ENCODE assay signal across 13 cellular contexts in the genomic region with DNA sequence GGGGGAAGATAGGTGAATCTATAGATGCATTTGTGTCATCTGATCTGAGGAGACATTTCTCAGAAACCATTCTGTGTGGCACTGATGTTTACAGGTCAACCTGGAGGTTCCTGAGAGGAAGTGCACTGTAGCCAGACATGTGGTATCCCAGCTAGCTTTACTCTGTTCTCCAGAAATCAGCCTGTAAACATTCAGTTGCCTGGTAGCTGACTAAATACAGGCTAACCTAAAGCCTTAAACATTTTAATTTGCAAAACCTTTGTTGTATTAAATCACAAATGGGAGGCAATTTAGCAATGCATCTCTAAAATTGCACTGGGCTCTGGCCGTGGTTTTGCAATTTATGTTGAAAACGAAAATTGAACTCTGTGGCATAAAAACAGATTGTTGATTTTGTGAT.
DNase-seq lines count a peak whose midpoint lies in the region; ATAC-seq, FAIRE-seq and TF ChIP-seq lines count a peak whose summit lies in the region.
"Had no signal": no experiment of that assay in that cellular context is flagged by ENCODE, and none has a peak within 500 bp of the region (broad histone marks: within the 10 kb centered on the region; RNA-seq: fewer than 3 reads in every experiment).

No MANE protein-coding gene starts in this region.

- peaks cover 22% of the 10 kb centered on the region for H3K4me1 ChIP-seq in mammary epithelial cell (ENCODE audit: insufficient read depth, low read length)
- peaks cover 0 to 3% of the 10 kb centered on the region in 2 donors for H3K4me1 ChIP-seq in kidney (ENCODE audit: control insufficient read depth in 1 of 2, insufficient read depth in 1 of 2, low read depth in 1 of 2, low read length in 2 of 2)

- H3K36me3 Mint-ChIP-seq in MCF 10A (ENCODE audit: insufficient read depth, unreplicated experiment): no peaks in the 10 kb centered on the region

- H3K27me3 ChIP-seq in mammary epithelial cell (ENCODE audit: insufficient read depth, low read length): no peaks in the 10 kb centered on the region
- H3K27me3 ChIP-seq: SJSA1 had no signal

- H3K36me3 ChIP-seq in mammary epithelial cell (ENCODE audit: insufficient read depth, low read length): no peaks in the 10 kb centered on the region
- no peaks in the 10 kb centered on the region for H3K36me3 ChIP-seq in kidney (ENCODE audit: control insufficient read depth in 1 of 2, insufficient read depth in 2 of 2, low read length in 2 of 2)
- H3K36me3 ChIP-seq: SJSA1, WERI-Rb-1 had no signal

- H3K4me3 Mint-ChIP-seq in MCF 10A (ENCODE audit: unreplicated experiment): no peak overlapping the region
- H3K4me3 Mint-ChIP-seq in stimulated activated naive CD8-positive, alpha-beta T cell treated with anti-CD3 and anti-CD28 coated beads, Interleukin-15, amount 100 ng/mL, for 72 hours: peak overlapping the region; percentile 24 to 72

- H3K4me2 ChIP-seq in mammary epithelial cell (ENCODE audit: insufficient read depth, low read depth, low read length): no peak overlapping the region

- no peak overlapping the region for H3K9ac ChIP-seq in mammary epithelial cell (ENCODE audit: insufficient read depth, low read length)
- no peak overlapping the region for H3K9ac ChIP-seq in kidney (ENCODE audit: low read length in 2 of 2)

- BruUV-seq in MCF 10A (replicated peaks; lab: Mats Ljungman, UMichigan) (no TSS peak), mammary epithelial cell (replicated peaks; lab: Mats Ljungman, UMichigan) (no TSS peak)

- H3K27ac Mint-ChIP-seq in MCF 10A (ENCODE audit: low read depth, unreplicated experiment): no peak overlapping the region
- no peak overlapping the region for H3K27ac Mint-ChIP-seq in stimulated activated naive CD8-positive, alpha-beta T cell treated with anti-CD3 and anti-CD28 coated beads, Interleukin-15, amount 100 ng/mL, for 72 hours
- H3K27ac Mint-ChIP-seq: progenitor cell of endocrine pancreas had no signal

- H2AFZ ChIP-seq in mammary epithelial cell (ENCODE audit: low read depth, low read length): no peak overlapping the region

- intact Hi-C loops in MCF 10A (cut with micrococcal nuclease) (no loop called here), mammary epithelial cell (cut with micrococcal nuclease) (no loop called here), kidney (cut with DNase I) (no loop called here)

- ATAC-seq in stimulated activated naive CD8-positive, alpha-beta T cell treated with anti-CD3 and anti-CD28 coated beads, Interleukin-15, amount 100 ng/mL, for 72 hours: peak; percentile 11
- ATAC-seq in HG03025 (IDR thresholded peaks at IDR 0.05; ENCODE audit: low FRiP score, unreplicated experiment): no peak

- H3K27ac ChIP-seq in mammary epithelial cell (ENCODE audit: insufficient read depth, low read depth, low read length): no peak overlapping the region
- H3K27ac ChIP-seq in VCaP: peak overlapping the region; percentile 60
- no peak overlapping the region for H3K27ac ChIP-seq in kidney (ENCODE audit: low read depth in 2 of 2, low read length in 2 of 2)
- H3K27ac ChIP-seq: WERI-Rb-1 had no signal

- FAIRE-seq in kidney (lab: Jason Lieb, UNC): no peak
- FAIRE-seq: islet of Langerhans had no signal

- in situ Hi-C loops in mammary epithelial cell (cut with MboI; ENCODE audit: low sequenced_read_pairs in 2 of 2): no loop called here

- peaks cover 16% of the 10 kb centered on the region for H3K4me1 Mint-ChIP-seq in MCF 10A (ENCODE audit: insufficient read depth, unreplicated experiment)
- peaks cover 33% of the 10 kb centered on the region for H3K4me1 Mint-ChIP-seq in stimulated activated naive CD8-positive, alpha-beta T cell treated with anti-CD3 and anti-CD28 coated beads, Interleukin-15, amount 100 ng/mL, for 72 hours

- H3K4me3 ChIP-seq in mammary epithelial cell (replicated peaks in 1 of 3; ENCODE audit: insufficient read depth in 1 of 3, low read depth in 2 of 3, low read length in 3 of 3) (no peak overlapping the region), fibroblast of mammary gland (ENCODE audit: control insufficient read depth, low read depth, low read length) (no peak overlapping the region), kidney (ENCODE audit: low read length in 2 of 2) (no peak overlapping the region)
- H3K4me3 ChIP-seq: SJSA1 had no signal

- CTCF ChIA-PET in MCF 10A (lab: Yijun Ruan, JAX) (interaction anchor here (0.7 to 1.1 kb wide), 2 partner anchors 138 to 825 kb away, joined by 3 read pairs; no protein-coding TSS in a partner anchor), mammary epithelial cell (lab: Charles Lee; ENCODE audit: low non-redundant PET) (interaction anchor here (0.8 kb wide), 1 partner anchor 13 kb away, joined by 3 read pairs; no protein-coding TSS in a partner anchor)

- WGBS in mammary epithelial cell (ENCODE audit: low coverage, missing lambda C conversion rate): 85% methylated on average over 2 of the region's 2 CpGs

- no peak for TF ChIP-seq CTCF in MCF 10A (IDR thresholded peaks at IDR 0.05; ENCODE audit: unreplicated experiment)
- no peak for TF ChIP-seq CTCF in mammary epithelial cell (conservative IDR thresholded peaks at IDR 0.05 in 1 of 2, IDR thresholded peaks at IDR 0.05 in 1 of 2; ENCODE audit: extremely low read depth in 1 of 2, insufficient read depth in 1 of 2, low read depth in 1 of 2, low read length in 2 of 2)
- TF ChIP-seq CTCF in VCaP (conservative IDR thresholded peaks at IDR 0.05): no peak
- no peak for TF ChIP-seq CTCF in fibroblast of mammary gland (conservative IDR thresholded peaks at IDR 0.05; ENCODE audit: control insufficient read depth, insufficient read depth, low read depth, low read length)
- TF ChIP-seq CTCF in kidney (IDR thresholded peaks at IDR 0.05; ENCODE audit: borderline replicate concordance, extremely low read depth, insufficient read depth): no peak

- dilution Hi-C loops in mammary epithelial cell (cut with HindIII; ENCODE audit: low sequenced_read_pairs): loop anchor here (10.0 kb wide), 1 partner anchor 347 kb away; no protein-coding TSS in a partner anchor

- POLR2A ChIA-PET in MCF 10A (lab: Yijun Ruan, JAX): interaction anchor here (0.8 to 3.3 kb wide), 13 partner anchors 8 to 1017 kb away, joined by 3 to 17 read pairs (median 4); no protein-coding TSS in a partner anchor

- no peaks in the 10 kb centered on the region for H3K9me3 ChIP-seq in mammary epithelial cell (replicated peaks; ENCODE audit: insufficient read depth, low read length)
- H3K9me3 ChIP-seq in kidney (ENCODE audit: control insufficient read depth in 1 of 2, low read length in 2 of 2): no peaks in the 10 kb centered on the region
- H3K9me3 ChIP-seq: SJSA1 had no signal

- no peaks in the 10 kb centered on the region for H3K9me3 Mint-ChIP-seq in MCF 10A (ENCODE audit: unreplicated experiment)
- H3K9me3 Mint-ChIP-seq in stimulated activated naive CD8-positive, alpha-beta T cell treated with anti-CD3 and anti-CD28 coated beads, Interleukin-15, amount 100 ng/mL, for 72 hours: no peaks in the 10 kb centered on the region

- DNase-seq in MCF 10A (ENCODE audit: unreplicated experiment) (peak; percentile 57), mammary epithelial cell (no peak), fibroblast of mammary gland (ENCODE audit: low read depth) (peak; percentile 50), NCI-H2227 (lab: John Stamatoyannopoulos, UW; ENCODE audit: unreplicated experiment) (no peak), kidney (no peak)
- DNase-seq in stimulated activated naive CD8-positive, alpha-beta T cell treated with anti-CD3 and anti-CD28 coated beads, Interleukin-15, amount 100 ng/mL, for 72 hours: no peak
- DNase-seq: anterior cingulate cortex, WERI-Rb-1 had no signal

- no peaks in the 10 kb centered on the region for H4K20me1 ChIP-seq in mammary epithelial cell (ENCODE audit: insufficient read depth, low read length)

- no peaks in the 10 kb centered on the region for H3K27me3 Mint-ChIP-seq in MCF 10A (ENCODE audit: insufficient read depth, unreplicated experiment)
- no peaks in the 10 kb centered on the region for H3K27me3 Mint-ChIP-seq in stimulated activated naive CD8-positive, alpha-beta T cell treated with anti-CD3 and anti-CD28 coated beads, Interleukin-15, amount 100 ng/mL, for 72 hours
- H3K27me3 Mint-ChIP-seq: progenitor cell of endocrine pancreas had no signal

- H3K79me2 ChIP-seq in mammary epithelial cell (ENCODE audit: insufficient read depth, low read length): no peaks in the 10 kb centered on the region

Comparison
In these comparisons a context has a peak if more than half of its experiments do, and no peak if none do; other contexts are left out.
1. DNase-seq: peak in MCF 10A (single experiment) and fibroblast of mammary gland (single experiment); none in mammary epithelial cell (single experiment), stimulated activated naive CD8-positive, alpha-beta T cell treated with anti-CD3 and anti-CD28 coated beads, Interleukin-15, amount 100 ng/mL, for 72 hours (0 of 2), NCI-H2227 (single experiment) and kidney (single experiment).